Comparison of ENCODE assay signal across 8 cellular contexts in genomic region chr19:38315657-38316476, GRCh38. TPM values are rescaled to one million over a fixed set of nuclear protein-coding genes. Genes with fewer than 3 reads are reported as not detected.
DNase-seq lines count a peak whose midpoint lies in the region; ATAC-seq and TF ChIP-seq lines count a peak whose summit lies in the region.

Gene YIF1B, minus strand, starts transcription at chr19:38315947. Its CDS starts 30 bp downstream, at chr19:38315917.

- peaks cover 0 to 8% (median 0%) of the 10 kb centered on the region in 3 donors for H3K27me3 ChIP-seq in psoas muscle (ENCODE audit: insufficient read depth in 3 of 3, low read length in 2 of 3)

- no peaks in the 10 kb centered on the region for H3K36me3 ChIP-seq in psoas muscle (ENCODE audit: insufficient read depth in 1 of 2, low read depth in 1 of 2)
- no peaks in the 10 kb centered on the region for H3K36me3 ChIP-seq in urinary bladder (ENCODE audit: insufficient read depth)

- no peaks in the 10 kb centered on the region for H3K9me3 ChIP-seq in psoas muscle

- H3K4me1 ChIP-seq in psoas muscle (peaks cover 8% of the 10 kb centered on the region), urinary bladder (ENCODE audit: insufficient read depth) (no peaks in the 10 kb centered on the region)

- TF ChIP-seq CTCF in psoas muscle (IDR thresholded peaks at IDR 0.05): no peak

- peak; percentile 59 for TF ChIP-seq POLR2A in GM18505 (IDR thresholded peaks at IDR 0.05; ENCODE audit: borderline replicate concordance, extremely low read depth, insufficient read depth, insufficient read length)

- WGBS in psoas muscle, 3 donors: 1 to 2% (median 1%) methylated on average over 57 to 64 of the region's 64 CpGs
- WGBS in urinary bladder: under 1% methylated on average over 64 of the region's 64 CpGs

- peak; percentile 79 for ATAC-seq in GM18505 (IDR thresholded peaks at IDR 0.05; ENCODE audit: unreplicated experiment)
- peak; percentile 90 for ATAC-seq in HG02970 (IDR thresholded peaks at IDR 0.05; ENCODE audit: low FRiP score, unreplicated experiment)
- ATAC-seq in left ventricle myocardium superior: peak; percentile 94
- peak; percentile 96 to 98 (median 96) for ATAC-seq in psoas muscle

- H3K4me3 ChIP-seq in psoas muscle (peak within 1 kb of the TSS; percentile 81), urinary bladder (ENCODE audit: low read depth, low read length) (peak within 1 kb of the TSS; percentile 45)

- intact Hi-C loops in left ventricle myocardium superior (cut with micrococcal nuclease): no loop called here
- intact Hi-C loops in psoas muscle (cut with DNase I): loop anchor here in 1 of 2 donors (5.0 kb wide), 2 partner anchors 74 to 409 kb away; partner anchors contain the start of genes SIPA1L3 and WDR87

- DNase-seq in NCI-H187 treated with DMSO at 0.1 percent for 48 hours (lab: John Stamatoyannopoulos, UW): peak; percentile 96
- DNase-seq in T-helper 2 cell: peak; percentile 89 to 99 (median 94)
- DNase-seq in left ventricle myocardium superior: peak; percentile 97
- DNase-seq in psoas muscle: peak; percentile 97 to 98

- H3K27ac ChIP-seq in angular gyrus (ENCODE audit: low read depth, low read length) (peak within 1 kb of the TSS; percentile 89), psoas muscle (peak within 1 kb of the TSS; percentile 90), urinary bladder (ENCODE audit: low read depth) (peak within 1 kb of the TSS; percentile 82)

RNA-seq across cellular contexts. Expression of gene YIF1B, which starts in this region (rescaled TPM):
- 33.8 TPM for total RNA-seq in left ventricle myocardium superior
- total RNA-seq in psoas muscle: 10 to 100 TPM; 20.1 to 27.2 (median 21.6) TPM
- polyA plus RNA-seq in psoas muscle: 10 to 100 TPM; 38.8 to 57.7 (median 42.7) TPM
- 17.7 TPM for total RNA-seq in urinary bladder
- 34.3 TPM for polyA plus RNA-seq in urinary bladder

Comparison
In these comparisons a context has a peak if more than half of its experiments do, and no peak if none do; other contexts are left out.
1. Peak in every context shown above with its lines: DNase-seq, ATAC-seq, H3K4me3 ChIP-seq and H3K27ac ChIP-seq.